ENCODE assay signal across 8 cellular contexts in the genomic region with DNA sequence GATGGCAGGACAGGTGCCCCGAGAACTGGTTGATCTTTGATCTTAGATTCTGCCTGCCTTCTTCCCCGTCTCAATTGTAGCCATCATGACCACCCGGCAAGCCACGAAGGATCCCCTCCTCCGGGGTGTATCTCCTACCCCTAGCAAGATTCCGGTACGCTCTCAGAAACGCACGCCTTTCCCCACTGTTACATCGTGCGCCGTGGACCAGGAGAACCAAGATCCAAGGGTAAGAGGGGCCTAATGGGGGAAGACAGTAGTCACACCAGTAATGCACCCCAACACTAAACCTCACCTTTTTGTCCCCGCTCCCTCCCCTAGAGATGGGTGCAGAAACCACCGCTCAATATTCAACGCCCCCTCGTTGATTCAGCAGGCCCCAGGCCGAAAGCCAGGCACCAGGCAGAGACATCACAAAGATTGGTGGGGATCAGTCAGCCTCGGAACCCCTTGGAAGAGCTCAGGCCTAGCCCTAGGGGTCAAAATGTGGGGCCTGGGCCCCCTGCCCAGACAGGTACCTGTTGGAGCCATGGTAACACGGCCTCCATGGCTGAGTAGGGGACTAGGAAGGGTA. TPM values are rescaled to one million over a fixed set of nuclear protein-coding genes. Genes with fewer than 3 reads are reported as not detected.
DNase-seq lines count a peak whose midpoint lies in the region; ATAC-seq and TF ChIP-seq lines count a peak whose summit lies in the region.

No MANE protein-coding gene starts in this region.

- H3K9ac ChIP-seq in mesenchymal stem cell (ENCODE audit: low read length) = peak overlapping the region; percentile 81

- no peak overlapping the region for H3K18ac ChIP-seq in mesenchymal stem cell (ENCODE audit: low read depth in 1 of 2, low read length in 2 of 2)

- WGBS in heart left ventricle, 4 donors = 9 to 12% (median 11%) methylated on average over 15 to 19 of the region's 19 CpGs
- WGBS in mesenchymal stem cell = 20% methylated on average over 13 of the region's 19 CpGs
- WGBS in upper lobe of left lung, 2 donors = 8 to 18% methylated on average over 9 to 19 of the region's 19 CpGs

- no peaks in the 10 kb centered on the region for H3K9me3 ChIP-seq in heart left ventricle
- no peaks in the 10 kb centered on the region for H3K9me3 ChIP-seq in mesenchymal stem cell (ENCODE audit: control insufficient read depth, low read length)
- H3K9me3 ChIP-seq in upper lobe of left lung = no peaks in the 10 kb centered on the region

- peak overlapping the region; percentile 93 for H2AFZ ChIP-seq in mesenchymal stem cell (ENCODE audit: low read depth, low read length)

- H4K91ac ChIP-seq in mesenchymal stem cell (ENCODE audit: low read length) = peak overlapping the region; percentile 36

- H4K8ac ChIP-seq in mesenchymal stem cell (ENCODE audit: low read length) = peak overlapping the region; percentile 40

- no peak overlapping the region for H3K4ac ChIP-seq in mesenchymal stem cell (ENCODE audit: low read depth in 1 of 2, low read length in 2 of 2)

- no peak overlapping the region for H2AK5ac ChIP-seq in mesenchymal stem cell (ENCODE audit: low read length, severe bottlenecking)

- no peak overlapping the region for H2BK5ac ChIP-seq in mesenchymal stem cell (ENCODE audit: low read depth, low read length, poor library complexity, severe bottlenecking)

- no peak overlapping the region for H2BK15ac ChIP-seq in mesenchymal stem cell (ENCODE audit: low read depth, poor library complexity, severe bottlenecking)

- H3K4me3 ChIP-seq in heart left ventricle (peak overlapping the region in 11 of 12 donors; percentile 28 to 77 (median 68)), astrocyte of the spinal cord (ENCODE audit: low read depth, low read length) (peak overlapping the region; percentile 77), mesenchymal stem cell (ENCODE audit: insufficient read depth in 1 of 2, low read depth in 1 of 2, low read length in 2 of 2) (peak overlapping the region; percentile 64 to 90), upper lobe of left lung (peak overlapping the region in 3 of 4 donors; percentile 51 to 74 (median 64))

- H2BK12ac ChIP-seq in mesenchymal stem cell (ENCODE audit: low read length in 2 of 2) = no peak overlapping the region

- no peak for TF ChIP-seq POLR2A in heart left ventricle (IDR thresholded peaks at IDR 0.05)
- TF ChIP-seq POLR2A in upper lobe of left lung (IDR thresholded peaks at IDR 0.05) = no peak

- H3K27me3 ChIP-seq in heart left ventricle = no peaks in the 10 kb centered on the region
- no peaks in the 10 kb centered on the region for H3K27me3 ChIP-seq in mesenchymal stem cell (ENCODE audit: control insufficient read depth in 1 of 2, insufficient read depth in 1 of 2, low read length in 2 of 2)
- no peaks in the 10 kb centered on the region for H3K27me3 ChIP-seq in upper lobe of left lung

- H3K79me1 ChIP-seq in mesenchymal stem cell (replicated peaks; ENCODE audit: low read length, poor library complexity, severe bottlenecking) = peaks cover 23% of the 10 kb centered on the region

- in situ Hi-C loops in astrocyte of the spinal cord (cut with HindIII; ENCODE audit: low sequenced_read_pairs) = no loop called here

- TF ChIP-seq EP300 in upper lobe of left lung (IDR thresholded peaks at IDR 0.05) = no peak

- intact Hi-C loops in heart left ventricle (cut with DNase I) = no loop called here
- intact Hi-C loops in Right ventricle myocardium superior (cut with DNase I) = no loop called here

- H2BK120ac ChIP-seq in mesenchymal stem cell (ENCODE audit: low read depth, low read length) = no peak overlapping the region

- H3K4me2 ChIP-seq in mesenchymal stem cell (ENCODE audit: low read length, poor library complexity, severe bottlenecking) = peak overlapping the region; percentile 99

- H3K27ac ChIP-seq in heart left ventricle (no peak overlapping the region), mesenchymal stem cell (ENCODE audit: low read length, poor library complexity, severe bottlenecking) (no peak overlapping the region), upper lobe of left lung (no peak overlapping the region)

- no peak overlapping the region for H3K14ac ChIP-seq in mesenchymal stem cell (ENCODE audit: low read length in 2 of 2)

- no peak overlapping the region for H3K23ac ChIP-seq in mesenchymal stem cell (ENCODE audit: low read length in 2 of 2)

- DNase-seq in heart left ventricle (no peak), Right ventricle myocardium superior (no peak), astrocyte of the spinal cord (ENCODE audit: low read depth, low spot score) (no peak), mesenchymal stem cell (no peak), upper lobe of left lung (no peak), kidney tubule cell (ENCODE audit: low spot score) (no peak), NCI-H1436 (lab: John Stamatoyannopoulos, UW) (no peak)

- H3K4me1 ChIP-seq in heart left ventricle = peaks cover 0 to 16% (median 9%) of the 10 kb centered on the region in 12 donors
- H3K4me1 ChIP-seq in mesenchymal stem cell (ENCODE audit: control insufficient read depth, insufficient read depth, low read depth, low read length) = peaks cover 13% of the 10 kb centered on the region
- H3K4me1 ChIP-seq in upper lobe of left lung = peaks cover 10 to 18% (median 11%) of the 10 kb centered on the region in 4 donors

- no peak for TF ChIP-seq CTCF in heart left ventricle (IDR thresholded peaks at IDR 0.05)
- no peak for TF ChIP-seq CTCF in astrocyte of the spinal cord (IDR thresholded peaks at IDR 0.05; ENCODE audit: low read depth, low read length)
- TF ChIP-seq CTCF in upper lobe of left lung (IDR thresholded peaks at IDR 0.05) = no peak

- H3K36me3 ChIP-seq in heart left ventricle (no peaks in the 10 kb centered on the region), mesenchymal stem cell (ENCODE audit: control insufficient read depth in 1 of 2, insufficient read depth in 2 of 2, low read depth in 1 of 2, low read length in 2 of 2) (peaks cover 3 to 8% of the 10 kb centered on the region in 2 experiments), upper lobe of left lung (no peaks in the 10 kb centered on the region)

- ATAC-seq in heart left ventricle (no peak), Right ventricle myocardium superior (ENCODE audit: poor library complexity) (no peak), upper lobe of left lung (ENCODE audit: low FRiP score in 2 of 2) (no peak), GM19328 (IDR thresholded peaks at IDR 0.05; ENCODE audit: unreplicated experiment) (no peak)

RNA-seq across cellular contexts. Expression of gene TROAP, which starts 0.6 kb away (rescaled TPM):
- 1 to 10 TPM in 2 of 9 donors, under 1 TPM in 4, not detected in 3; 0.33 to 6.4 (median 0.85) TPM for total RNA-seq in heart left ventricle
- under 1 TPM in 1 of 2 donors, not detected in 1; 0.11 TPM for polyA plus RNA-seq in heart left ventricle
- 0.67 TPM for total RNA-seq in Right ventricle myocardium superior
- 7.5 TPM for polyA plus RNA-seq in mesenchymal stem cell (2013, experiment 1 of 2)
- polyA plus RNA-seq in mesenchymal stem cell (2013, experiment 2 of 2) = 6.9 TPM
- 1 to 10 TPM in 3 of 6 donors, under 1 TPM in 1, not detected in 2; 0.86 to 3.3 (median 3.0) TPM for total RNA-seq in upper lobe of left lung

RNA-seq across cellular contexts. Expression of gene C1QL4, which starts 13.4 kb away (rescaled TPM):
- total RNA-seq in heart left ventricle = not detected
- polyA plus RNA-seq in heart left ventricle = not detected
- total RNA-seq in Right ventricle myocardium superior = not detected
- polyA plus RNA-seq in mesenchymal stem cell (2013, experiment 1 of 2) = not detected
- polyA plus RNA-seq in mesenchymal stem cell (2013, experiment 2 of 2) = not detected
- not detected for total RNA-seq in upper lobe of left lung

RNA-seq across cellular contexts. Expression of gene DNAJC22, which starts 23.1 kb away (rescaled TPM):
- 1 to 10 TPM in 1 of 9 donors, under 1 TPM in 5, not detected in 3; 0.08 to 4.4 (median 0.53) TPM for total RNA-seq in heart left ventricle
- polyA plus RNA-seq in heart left ventricle = under 1 TPM in 1 of 2 donors, not detected in 1; 0.11 TPM
- total RNA-seq in Right ventricle myocardium superior = 0.16 TPM
- 1.6 TPM for polyA plus RNA-seq in mesenchymal stem cell (2013, experiment 1 of 2)
- 1.8 TPM for polyA plus RNA-seq in mesenchymal stem cell (2013, experiment 2 of 2)
- total RNA-seq in upper lobe of left lung = under 1 TPM in 4 of 6 donors, not detected in 2; 0.15 to 0.59 (median 0.38) TPM

RNA-seq across cellular contexts. Expression of gene PRPH, which starts 28.7 kb away (rescaled TPM):
- total RNA-seq in heart left ventricle = under 1 TPM in 4 of 9 donors, not detected in 5; 0.36 to 0.70 (median 0.54) TPM
- polyA plus RNA-seq in heart left ventricle = under 1 TPM; 0.11 to 0.27 TPM
- total RNA-seq in Right ventricle myocardium superior = not detected
- polyA plus RNA-seq in mesenchymal stem cell (2013, experiment 1 of 2) = not detected
- not detected for polyA plus RNA-seq in mesenchymal stem cell (2013, experiment 2 of 2)
- total RNA-seq in upper lobe of left lung = 1 to 10 TPM in 1 of 6 donors, under 1 TPM in 1, not detected in 4; 0.27 to 1.2 TPM

RNA-seq across cellular contexts. Expression of gene SPATS2, which starts 43.7 kb away (rescaled TPM):
- total RNA-seq in heart left ventricle (1 to 10 TPM; 3.0 to 9.1 (median 4.8) TPM), Right ventricle myocardium superior (7.0 TPM), upper lobe of left lung (10 to 100 TPM in 5 of 6 donors, 1 to 10 TPM in 1; 6.2 to 33.5 (median 14.4) TPM)
- 1 to 10 TPM; 6.7 TPM for polyA plus RNA-seq in heart left ventricle
- polyA plus RNA-seq in mesenchymal stem cell (2013, experiment 1 of 2) = 42.1 TPM
- 43.0 TPM for polyA plus RNA-seq in mesenchymal stem cell (2013, experiment 2 of 2)
